8 cellular contexts compared by ENCODE assay signal in the genomic region with DNA sequence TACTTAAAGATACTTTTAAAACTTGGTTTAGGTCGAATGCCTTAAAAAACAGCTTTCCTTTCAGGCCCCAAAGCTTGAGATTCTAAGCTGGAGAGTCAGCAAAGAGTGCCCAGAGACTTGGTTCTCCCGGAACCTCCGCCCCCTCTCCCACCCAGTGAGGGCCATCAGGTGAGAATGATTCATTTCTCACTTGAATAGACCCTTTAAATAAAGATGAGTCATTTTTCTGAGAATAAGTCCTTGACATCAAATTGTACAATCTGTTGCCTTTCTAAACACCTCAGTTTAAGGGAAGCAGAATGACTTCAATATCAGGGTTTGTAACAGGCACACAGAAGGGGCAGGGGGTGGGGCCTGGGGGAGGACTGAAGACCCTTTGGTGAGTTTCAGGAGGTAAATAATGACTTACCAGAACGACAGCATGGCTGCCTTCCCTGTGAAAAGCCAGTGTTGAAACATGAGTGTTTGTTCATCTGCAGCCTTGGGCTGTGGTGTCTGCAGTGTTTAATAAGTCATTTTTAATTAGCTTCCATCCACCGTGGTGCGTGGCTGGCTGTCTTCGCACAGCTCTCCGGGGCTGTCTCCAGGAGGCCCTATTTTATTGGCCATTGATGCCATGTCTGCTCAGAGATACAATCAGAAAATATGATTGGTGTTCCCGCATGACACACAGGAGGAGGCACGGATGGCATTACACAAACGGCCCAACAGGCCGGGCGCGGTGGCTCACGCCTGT.
DNase-seq lines count a peak whose midpoint lies in the region; ATAC-seq and FAIRE-seq lines count a peak whose summit lies in the region.

No MANE protein-coding gene starts in this region.

- in situ Hi-C loops in GM23248 (cut with MboI) = no loop called here

- no peak overlapping the region for H3K27ac ChIP-seq in GM23248

- peaks cover 34% of the 10 kb centered on the region for H3K27me3 ChIP-seq in GM23248 (replicated peaks; ENCODE audit: insufficient read depth)

- intact Hi-C loops in left colon (cut with DNase I, micrococcal nuclease) = loop anchor here in 1 of 2 donors (5.0 kb wide), 1 partner anchor 290 kb away; no protein-coding TSS in a partner anchor

- WGBS in GM23248 (ENCODE audit: low coverage in 1 of 2, low lambda C conversion rate in 2 of 2, missing lambda C conversion rate in 2 of 2), 2 experiments = 73 to 75% methylated on average over 15 of the region's 15 CpGs

- H3K4me2 ChIP-seq in GM23248 (ENCODE audit: unreplicated experiment) = no peak overlapping the region

- no peaks in the 10 kb centered on the region for H3K9me3 ChIP-seq in GM23248 (ENCODE audit: low read depth)

- ATAC-seq in left colon = no peak

- no peaks in the 10 kb centered on the region for H3K36me3 ChIP-seq in GM23248 (ENCODE audit: low read depth)

- no peaks in the 10 kb centered on the region for H3K9me2 ChIP-seq in GM23248 (ENCODE audit: insufficient read depth)

- H2AFZ ChIP-seq in GM23248 = peak overlapping the region; percentile 78

- DNase-seq in ELR (ENCODE audit: low read depth) (peak; percentile 38), GM23248 (peak; percentile 37), OCI-M1 (lab: John Stamatoyannopoulos, UW) (peak; percentile 32), glomerular visceral epithelial cell (ENCODE audit: extremely low spot score) (peak; percentile 70), left colon (no peak), NCI-H2107 (lab: John Stamatoyannopoulos, UW) (no peak), frontal cortex (ENCODE audit: low spot score in 2 of 2) (no peak), KG1 (lab: John Stamatoyannopoulos, UW) (no peak)

- H3K4me1 ChIP-seq in GM23248 (ENCODE audit: insufficient read depth) = peaks cover 4% of the 10 kb centered on the region; the same call in 1 of the 2 replicates

- H3K4me3 ChIP-seq in GM23248 = no peak overlapping the region

- FAIRE-seq in frontal cortex (lab: Jason Lieb, UNC) = no peak

- H3F3A ChIP-seq in GM23248 (ENCODE audit: insufficient read depth) = no peaks in the 10 kb centered on the region

- H4K20me1 ChIP-seq in GM23248 (ENCODE audit: insufficient read depth) = no peaks in the 10 kb centered on the region

- no peaks in the 10 kb centered on the region for H3K79me2 ChIP-seq in GM23248 (ENCODE audit: insufficient read depth)

- peak overlapping the region; percentile 6; the same call in 1 of the 2 replicates for H3K9ac ChIP-seq in GM23248

Comparison
In these comparisons a context has a peak if more than half of its experiments do, and no peak if none do; other contexts are left out.
1. DNase-seq: peak in ELR (single experiment), GM23248 (single experiment), OCI-M1 (single experiment) and glomerular visceral epithelial cell (single experiment); none in left colon (0 of 2), NCI-H2107 (single experiment), frontal cortex (0 of 2) and KG1 (single experiment).